Comparison of ENCODE assay signal across 9 cellular contexts in genomic region chr17:68909066-68909465, GRCh38. TPM values are rescaled to one million over a fixed set of nuclear protein-coding genes. Genes with fewer than 3 reads are reported as not detected.
A peak's percentile ranks its signal among the peaks of the same experiment; 100 is the strongest.
DNase-seq lines count a peak whose midpoint lies in the region; ATAC-seq and TF ChIP-seq lines count a peak whose summit lies in the region.
"Had no signal": no experiment of that assay in that cellular context is flagged by ENCODE, and none has a peak within 500 bp of the region (broad histone marks: within the 10 kb centered on the region; RNA-seq: fewer than 3 reads in every experiment).

No MANE protein-coding gene starts in this region.

- H3K4ac ChIP-seq in neuronal stem cell (ENCODE audit: low read length), result no peak overlapping the region

- H3K9ac ChIP-seq in neuronal stem cell (ENCODE audit: low read depth, low read length, poor library complexity), result no peak overlapping the region

- CTCF ChIA-PET in CD8-positive, alpha-beta T cell (lab: Charles Lee), result no interaction called here
- CTCF ChIA-PET in activated CD8-positive, alpha-beta T cell treated with anti-CD3 and anti-CD28 coated beads, Interleukin-2, amount 10 ng/mL, durations not matched to agents 7 days and 5 days (lab: Charles Lee), result no interaction called here

- no peak overlapping the region for H2AK5ac ChIP-seq in neuronal stem cell (ENCODE audit: low read depth, low read length)

- H2BK12ac ChIP-seq in neuronal stem cell (ENCODE audit: low read length), result no peak overlapping the region

- H3K4me3 Mint-ChIP-seq in CD8-positive, alpha-beta T cell, result no peak overlapping the region
- H3K4me3 Mint-ChIP-seq in activated CD8-positive, alpha-beta T cell treated with anti-CD3 and anti-CD28 coated beads, Interleukin-2, amount 10 ng/mL, durations not matched to agents 7 days and 5 days, result no peak overlapping the region

- H3K36me3 ChIP-seq in neuronal stem cell (replicated peaks in 1 of 2; ENCODE audit: control insufficient read depth in 2 of 2, insufficient read depth in 2 of 2, low read length in 2 of 2), result no peaks in the 10 kb centered on the region
- H3K36me3 ChIP-seq in CD8-positive, alpha-beta T cell (ENCODE audit: insufficient read depth, low read length), result no peaks in the 10 kb centered on the region

- peak overlapping the region; percentile 28 for H2AFZ ChIP-seq in neuronal stem cell (ENCODE audit: low read length)

- peaks cover 7% of the 10 kb centered on the region for H3K9me3 Mint-ChIP-seq in CD8-positive, alpha-beta T cell
- H3K9me3 Mint-ChIP-seq in activated CD8-positive, alpha-beta T cell treated with anti-CD3 and anti-CD28 coated beads, Interleukin-2, amount 10 ng/mL, durations not matched to agents 7 days and 5 days (ENCODE audit: insufficient read depth), result no peaks in the 10 kb centered on the region

- no peaks in the 10 kb centered on the region for H3K27me3 Mint-ChIP-seq in CD8-positive, alpha-beta T cell (ENCODE audit: low read depth)
- no peaks in the 10 kb centered on the region for H3K27me3 Mint-ChIP-seq in activated CD8-positive, alpha-beta T cell treated with anti-CD3 and anti-CD28 coated beads, Interleukin-2, amount 10 ng/mL, durations not matched to agents 7 days and 5 days (ENCODE audit: low read depth)

- no peak overlapping the region for H2BK5ac ChIP-seq in neuronal stem cell (ENCODE audit: low read length)

- H3K27ac Mint-ChIP-seq in CD8-positive, alpha-beta T cell, result no peak overlapping the region
- no peak overlapping the region for H3K27ac Mint-ChIP-seq in activated CD8-positive, alpha-beta T cell treated with anti-CD3 and anti-CD28 coated beads, Interleukin-2, amount 10 ng/mL, durations not matched to agents 7 days and 5 days

- DNase-seq in DMS53 treated with DMSO at 0.1 percent for 48 hours (lab: John Stamatoyannopoulos, UW; ENCODE audit: unreplicated experiment), result peak; percentile 4
- no peak for DNase-seq in DMS53 (lab: John Stamatoyannopoulos, UW)
- peak; percentile 92 for DNase-seq in OCI-M1 (lab: John Stamatoyannopoulos, UW)
- peak; percentile 89 for DNase-seq in epithelial cell of proximal tubule (ENCODE audit: low read depth)
- no peak for DNase-seq in neuronal stem cell (ENCODE audit: low spot score)
- DNase-seq in CD8-positive, alpha-beta T cell, result no peak
- no peak for DNase-seq in activated CD8-positive, alpha-beta T cell treated with anti-CD3 and anti-CD28 coated beads, Interleukin-2, amount 10 ng/mL, durations not matched to agents 7 days and 5 days

- H3K18ac ChIP-seq in neuronal stem cell (ENCODE audit: low read length), result no peak overlapping the region

- no peak overlapping the region for H2BK120ac ChIP-seq in neuronal stem cell (ENCODE audit: low read depth, low read length)

- no peaks in the 10 kb centered on the region for H3K27me3 ChIP-seq in neuronal stem cell (ENCODE audit: control insufficient read depth in 3 of 3, insufficient read depth in 3 of 3, low read depth in 1 of 3, low read length in 3 of 3)
- no peaks in the 10 kb centered on the region for H3K27me3 ChIP-seq in CD8-positive, alpha-beta T cell (ENCODE audit: insufficient read depth, low read length)

- no peak overlapping the region for H3K4me2 ChIP-seq in neuronal stem cell (ENCODE audit: insufficient read depth, low read length, poor library complexity, severe bottlenecking)

- H3K14ac ChIP-seq in neuronal stem cell (ENCODE audit: low read length), result no peak overlapping the region

- ATAC-seq in CD8-positive, alpha-beta T cell, result no peak
- no peak for ATAC-seq in HG02970 (IDR thresholded peaks at IDR 0.05; ENCODE audit: low FRiP score, unreplicated experiment)
- no peak for ATAC-seq in activated CD8-positive, alpha-beta T cell treated with anti-CD3 and anti-CD28 coated beads, Interleukin-2, amount 10 ng/mL, durations not matched to agents 7 days and 5 days

- no peak for TF ChIP-seq CTCF in epithelial cell of proximal tubule (conservative IDR thresholded peaks at IDR 0.05; ENCODE audit: low read depth, low read length)
- no peak for TF ChIP-seq CTCF in CD8-positive, alpha-beta T cell (IDR thresholded peaks at IDR 0.05)

- no CpG with 5 or more reads among the region's 1 CpG for WGBS in neuronal stem cell (ENCODE audit: extremely low coverage in 2 of 2, insufficient read length in 2 of 2, insufficient replicate concordance in 1 of 2), 2 donors

- no peak overlapping the region for H3K23ac ChIP-seq in neuronal stem cell (ENCODE audit: low read depth, low read length, poor library complexity)

- intact Hi-C loops in CD8-positive, alpha-beta T cell (cut with DNase I, micrococcal nuclease), result no loop called here

- no peak overlapping the region for H2BK15ac ChIP-seq in neuronal stem cell (ENCODE audit: low read length)

- peaks cover 0 to 5% of the 10 kb centered on the region in 2 donors for H3K9me3 ChIP-seq in neuronal stem cell (replicated peaks in 1 of 2; ENCODE audit: control insufficient read depth in 2 of 2, insufficient read depth in 1 of 2, low read depth in 1 of 2, low read length in 2 of 2)
- H3K9me3 ChIP-seq in CD8-positive, alpha-beta T cell (ENCODE audit: low read length), result no peaks in the 10 kb centered on the region

- H3K4me1 ChIP-seq in neuronal stem cell (ENCODE audit: control insufficient read depth in 2 of 2, insufficient read depth in 1 of 2, low read depth in 1 of 2, low read length in 2 of 2), result peaks cover 0 to 2% of the 10 kb centered on the region in 2 donors
- no peaks in the 10 kb centered on the region for H3K4me1 ChIP-seq in CD8-positive, alpha-beta T cell (ENCODE audit: insufficient read depth, low read length)

- POLR2A ChIA-PET in CD8-positive, alpha-beta T cell (lab: Charles Lee), result no interaction called here
- POLR2A ChIA-PET in activated CD8-positive, alpha-beta T cell treated with anti-CD3 and anti-CD28 coated beads, Interleukin-2, amount 10 ng/mL, durations not matched to agents 7 days and 5 days (lab: Charles Lee), result no interaction called here

- H3K4me3 ChIP-seq in epithelial cell of proximal tubule (ENCODE audit: low read depth, low read length) (no peak overlapping the region), neuronal stem cell (ENCODE audit: low read length in 2 of 2) (no peak overlapping the region)
- no peak overlapping the region for H3K4me3 ChIP-seq in CD8-positive, alpha-beta T cell (ENCODE audit: low read depth, low read length)

- no peaks in the 10 kb centered on the region for H3K79me1 ChIP-seq in neuronal stem cell (ENCODE audit: low read depth, low read length)

- no peak overlapping the region for H4K91ac ChIP-seq in neuronal stem cell (ENCODE audit: low read depth, low read length, poor library complexity)

- H3K27ac ChIP-seq in neuronal stem cell (replicated peaks; ENCODE audit: low read length), result no peak overlapping the region
- no peak overlapping the region for H3K27ac ChIP-seq in CD8-positive, alpha-beta T cell (ENCODE audit: low read depth, low read length)
- H3K27ac ChIP-seq: VCaP had no signal

- no peaks in the 10 kb centered on the region for H3K4me1 Mint-ChIP-seq in CD8-positive, alpha-beta T cell (ENCODE audit: low read depth)
- no peaks in the 10 kb centered on the region for H3K4me1 Mint-ChIP-seq in activated CD8-positive, alpha-beta T cell treated with anti-CD3 and anti-CD28 coated beads, Interleukin-2, amount 10 ng/mL, durations not matched to agents 7 days and 5 days (ENCODE audit: low read depth)

- no peak overlapping the region for H4K8ac ChIP-seq in neuronal stem cell (ENCODE audit: low read depth, low read length)

- no peaks in the 10 kb centered on the region for H3K36me3 Mint-ChIP-seq in CD8-positive, alpha-beta T cell
- no peaks in the 10 kb centered on the region for H3K36me3 Mint-ChIP-seq in activated CD8-positive, alpha-beta T cell treated with anti-CD3 and anti-CD28 coated beads, Interleukin-2, amount 10 ng/mL, durations not matched to agents 7 days and 5 days (ENCODE audit: low read depth)

RNA-seq across cellular contexts. Expression of gene ABCA8, which starts 46.1 kb away (rescaled TPM):
- total RNA-seq in epithelial cell of proximal tubule, result not detected in 2 replicates
- polyA plus RNA-seq in neuronal stem cell (2013, experiment 1 of 2), result 0.03 TPM
- not detected for polyA plus RNA-seq in neuronal stem cell (2013, experiment 2 of 2)
- total RNA-seq in CD8-positive, alpha-beta T cell, result not detected
- not detected for total RNA-seq in activated CD8-positive, alpha-beta T cell treated with anti-CD3 and anti-CD28 coated beads, Interleukin-2, amount 10 ng/mL, durations not matched to agents 7 days and 5 days

Comparison
In these comparisons a context has a peak if more than half of its experiments do, and no peak if none do; other contexts are left out.
1. DNase-seq: peak in DMS53 treated with DMSO at 0.1 percent for 48 hours (single experiment), OCI-M1 (single experiment) and epithelial cell of proximal tubule (single experiment); none in DMS53 (single experiment), neuronal stem cell (single experiment), CD8-positive, alpha-beta T cell (0 of 7) and activated CD8-positive, alpha-beta T cell treated with anti-CD3 and anti-CD28 coated beads, Interleukin-2, amount 10 ng/mL, durations not matched to agents 7 days and 5 days (single experiment).